ENCODE assay signal across 21 cellular contexts in genomic region chr10:21814866-21815265, GRCh38.
"Had no signal": no experiment of that assay in that cellular context is flagged by ENCODE, and none has a peak within 500 bp of the region (broad histone marks: within the 10 kb centered on the region; RNA-seq: fewer than 3 reads in every experiment).

No MANE protein-coding gene starts in this region.

- H3K4me3 ChIP-seq: colonic mucosa, gastroesophageal sphincter, psoas muscle, right lobe of liver, spleen, thoracic aorta, transverse colon had no signal

- H3K36me3 ChIP-seq: colonic mucosa, neutrophil, right lobe of liver, thoracic aorta, transverse colon had no signal

- H3K4me3 Mint-ChIP-seq: naive thymus-derived CD8-positive, alpha-beta T cell; stimulated activated memory B cell treated with anti-CD40 and anti-IgM and Interleukin-4, amounts not matched to agents 10 μg/mL and 1 μg/mL and 100 μg/mL, for 72 hours; stimulated activated naive CD8-positive, alpha-beta T cell treated with anti-CD3 and anti-CD28 coated beads, Interleukin-15, Interleukin-2, amounts not matched to agents 100 ng/mL and 50 ng/mL, for 24 hours had no signal

- H3K27ac ChIP-seq: colonic mucosa, gastroesophageal sphincter, neutrophil, psoas muscle, right lobe of liver, spleen, thoracic aorta, transverse colon had no signal

- H3K27me3 Mint-ChIP-seq: naive thymus-derived CD8-positive, alpha-beta T cell; stimulated activated memory B cell treated with anti-CD40 and anti-IgM and Interleukin-4, amounts not matched to agents 10 μg/mL and 1 μg/mL and 100 μg/mL, for 72 hours; stimulated activated naive CD8-positive, alpha-beta T cell treated with anti-CD3 and anti-CD28 coated beads, Interleukin-15, Interleukin-2, amounts not matched to agents 100 ng/mL and 50 ng/mL, for 24 hours had no signal

- H3K9me3 ChIP-seq: colonic mucosa, gastroesophageal sphincter, neutrophil, psoas muscle, right lobe of liver, thoracic aorta, transverse colon had no signal

- DNase-seq: colonic mucosa; dermis blood vessel endothelial cell; glutamatergic neuron; islet precursor cell; mammary epithelial cell; naive thymus-derived CD8-positive, alpha-beta T cell; psoas muscle; retina; right lobe of liver; spleen; stimulated activated CD4-positive, alpha-beta T cell treated with anti-CD3 and anti-CD28 coated beads, Interleukin-15, amount 100 ng/mL, for 24 hours; stimulated activated CD4-positive, alpha-beta T cell treated with anti-CD3 and anti-CD28 coated beads, Interleukin-1b, Interleukin-23, amount 100 ng/mL, for 48 hours; stimulated activated CD4-positive, alpha-beta T cell treated with anti-CD3 and anti-CD28 coated beads, Interleukin-4, amount 100 ng/mL, for 24 hours; transverse colon had no signal

- H3K27me3 ChIP-seq: colonic mucosa, gastroesophageal sphincter, neutrophil, right lobe of liver, spleen, transverse colon had no signal

- ATAC-seq: esophagus mucosa; gastroesophageal sphincter; left lobe of liver; naive thymus-derived CD8-positive, alpha-beta T cell; psoas muscle; right lobe of liver; stimulated activated memory B cell treated with anti-CD40 and anti-IgM and Interleukin-4, amounts not matched to agents 10 μg/mL and 1 μg/mL and 100 μg/mL, for 72 hours had no signal

- H3K4me1 ChIP-seq: colonic mucosa, gastroesophageal sphincter, psoas muscle, right lobe of liver, spleen, transverse colon had no signal

- H3K27ac Mint-ChIP-seq: naive thymus-derived CD8-positive, alpha-beta T cell; stimulated activated memory B cell treated with anti-CD40 and anti-IgM and Interleukin-4, amounts not matched to agents 10 μg/mL and 1 μg/mL and 100 μg/mL, for 72 hours; stimulated activated naive CD8-positive, alpha-beta T cell treated with anti-CD3 and anti-CD28 coated beads, Interleukin-15, Interleukin-2, amounts not matched to agents 100 ng/mL and 50 ng/mL, for 24 hours had no signal
